In genomic region chr21:37670883-37671282, GRCh38 we compare ENCODE assay signal across 16 cellular contexts.
DNase-seq lines count a peak whose midpoint lies in the region; ATAC-seq and TF ChIP-seq lines count a peak whose summit lies in the region.
"Had no signal": no experiment of that assay in that cellular context is flagged by ENCODE, and none has a peak within 500 bp of the region (broad histone marks: within the 10 kb centered on the region; RNA-seq: fewer than 3 reads in every experiment).

No MANE protein-coding gene starts in this region.

- no peaks in the 10 kb centered on the region for H3K36me3 Mint-ChIP-seq in osteocyte (ENCODE audit: unreplicated experiment)

- H3K27ac ChIP-seq in fibroblast of lung (ENCODE audit: insufficient read depth, low read length) = no peak overlapping the region
- H3K27ac ChIP-seq: C4-2B, suprapubic skin had no signal

- TF ChIP-seq CTCF in fibroblast of lung (conservative IDR thresholded peaks at IDR 0.05 in 1 of 2, IDR thresholded peaks at IDR 0.05 in 1 of 2; ENCODE audit: low read depth in 1 of 2, low read length in 2 of 2) = no peak
- no peak for TF ChIP-seq CTCF in osteocyte (IDR thresholded peaks at IDR 0.05)

- H3K27me3 ChIP-seq in fibroblast of lung (ENCODE audit: control insufficient read depth, insufficient read depth, low read length) = no peaks in the 10 kb centered on the region

- H3K4me3 Mint-ChIP-seq in osteocyte (ENCODE audit: unreplicated experiment) = no peak overlapping the region

- no peaks in the 10 kb centered on the region for H3K79me2 ChIP-seq in fibroblast of lung (ENCODE audit: control insufficient read depth, insufficient read depth, low read length)

- no peak overlapping the region for H3K4me3 ChIP-seq in fibroblast of lung (replicated peaks in 1 of 4; ENCODE audit: control extremely low read depth in 1 of 4, insufficient read depth in 1 of 4, low read depth in 3 of 4, low read length in 4 of 4)
- H3K4me3 ChIP-seq: suprapubic skin had no signal

- no peak for ATAC-seq in GM21529 (IDR thresholded peaks at IDR 0.05; ENCODE audit: unreplicated experiment)
- no peak for ATAC-seq in HG03025 (IDR thresholded peaks at IDR 0.05; ENCODE audit: low FRiP score, unreplicated experiment)
- ATAC-seq in HG03342 (IDR thresholded peaks at IDR 0.05; ENCODE audit: unreplicated experiment) = no peak

- no peak overlapping the region for H3K9ac ChIP-seq in fibroblast of lung (ENCODE audit: insufficient read depth, low read length)

- H4K20me1 ChIP-seq in fibroblast of lung (ENCODE audit: control insufficient read depth, extremely low read depth, insufficient read depth, low read length) = no peaks in the 10 kb centered on the region

- no peaks in the 10 kb centered on the region for H3K9me3 ChIP-seq in fibroblast of lung (ENCODE audit: control insufficient read depth, insufficient read depth, low read depth, low read length)
- H3K9me3 ChIP-seq: suprapubic skin had no signal

- H3K4me1 Mint-ChIP-seq in osteocyte (ENCODE audit: unreplicated experiment) = peaks cover 34% of the 10 kb centered on the region

- H3K36me3 ChIP-seq in fibroblast of lung (ENCODE audit: control insufficient read depth, insufficient read depth, low read length) = no peaks in the 10 kb centered on the region
- H3K36me3 ChIP-seq: suprapubic skin had no signal

- H3K9me3 Mint-ChIP-seq in osteocyte (ENCODE audit: unreplicated experiment) = no peaks in the 10 kb centered on the region
- H3K9me3 Mint-ChIP-seq: activated T-helper 2 cell treated with anti-CD3 and anti-CD28 coated beads, Interferon-gamma antibody, Interleukin-2, Interleukin-4, amounts not matched to agents 10 μg/mL and 5 μg/mL and 100 μg/mL, durations not matched to agents 14 hours and 24 hours and 36 hours had no signal

- DNase-seq in GM04503 (ENCODE audit: low read depth) (peak; percentile 29), SW480 (ENCODE audit: low spot score) (peak; percentile 74), fibroblast of lung (ENCODE audit: low read depth in 2 of 2) (peak; percentile 39 to 54), osteocyte (ENCODE audit: extremely low spot score, unreplicated experiment) (no peak), cerebellar cortex (ENCODE audit: low spot score) (no peak)
- DNase-seq: NCI-H1092 treated with DMSO at 0.1 percent for 48 hours; NCI-H345; OCI-M1; stimulated activated CD4-positive, alpha-beta T cell treated with anti-CD3 and anti-CD28 coated beads, Interleukin-15, amount 100 ng/mL, for 24 hours had no signal

- H2AFZ ChIP-seq in fibroblast of lung (ENCODE audit: low read length) = no peak overlapping the region

- peak overlapping the region; percentile 82 for H3K27ac Mint-ChIP-seq in osteocyte (ENCODE audit: unreplicated experiment)
- H3K27ac Mint-ChIP-seq: activated T-helper 2 cell treated with anti-CD3 and anti-CD28 coated beads, Interferon-gamma antibody, Interleukin-2, Interleukin-4, amounts not matched to agents 10 μg/mL and 5 μg/mL and 100 μg/mL, durations not matched to agents 14 hours and 24 hours and 36 hours; progenitor cell of endocrine pancreas had no signal

- H3K4me2 ChIP-seq in fibroblast of lung (ENCODE audit: extremely low read depth, insufficient read depth, low read length) = no peak overlapping the region

- H3K27me3 Mint-ChIP-seq in osteocyte (ENCODE audit: unreplicated experiment) = no peaks in the 10 kb centered on the region

- no peaks in the 10 kb centered on the region for H3K4me1 ChIP-seq in fibroblast of lung (ENCODE audit: control insufficient read depth, extremely low read depth, insufficient read depth, low read length)

Comparison
In these comparisons a context has a peak if more than half of its experiments do, and no peak if none do; other contexts are left out.
1. DNase-seq: peak in GM04503 (single experiment), SW480 (single experiment) and fibroblast of lung (2 of 2); none in osteocyte (single experiment) and cerebellar cortex (single experiment).